In the genomic region with DNA sequence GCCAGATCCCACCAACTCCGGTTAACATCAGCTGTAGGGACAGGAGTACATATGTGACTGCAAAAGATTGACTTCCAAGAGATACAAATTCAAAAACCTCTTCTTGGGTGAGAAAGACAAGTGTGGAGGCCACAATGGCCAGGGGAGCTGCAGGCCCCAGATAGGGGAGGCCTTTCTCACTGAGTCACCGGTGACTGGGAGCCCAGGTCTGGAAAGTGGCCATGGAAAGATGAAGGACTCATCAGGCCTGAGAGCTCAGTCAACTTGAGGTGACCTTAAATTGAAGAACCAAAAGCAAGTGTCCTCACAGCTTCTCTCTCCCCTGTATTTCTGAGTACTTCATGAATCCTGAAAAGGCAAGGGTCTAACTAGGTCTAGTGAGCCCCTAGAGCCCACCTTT, we compare ENCODE assay signal across 1 cellular context.
A peak's percentile ranks its signal among the peaks of the same experiment; 100 is the strongest.
TF ChIP-seq lines count a peak whose summit lies in the region.

No MANE protein-coding gene starts in this region.

TF ChIP-seq in K562, 482 proteins besides CTCF, POLR2A, EP300 and RAD21:
- TF ChIP-seq SRSF3 (IDR thresholded peaks at IDR 0.05; ENCODE audit: insufficient read depth, low read length) (no peak), FOXM1 (IDR thresholded peaks at IDR 0.05; ENCODE audit: low read depth) (no peak), FOXM1 (CRISPR knock-in tag; IDR thresholded peaks at IDR 0.05; ENCODE audit: low read depth) (no peak), NR0B1 (IDR thresholded peaks at IDR 0.05; ENCODE audit: partially characterized antibody) (no peak), SMAD2 (IDR thresholded peaks at IDR 0.05; ENCODE audit: low read depth, low read length) (no peak), TSC22D4 (tag; IDR thresholded peaks at IDR 0.05) (no peak), FOSL1 (tag; conservative IDR thresholded peaks at IDR 0.05) (peak; percentile 73), PHF8 (IDR thresholded peaks at IDR 0.05; ENCODE audit: borderline replicate concordance, low read length) (no peak)
